ENCODE assay signal across 8 cellular contexts in the genomic region with DNA sequence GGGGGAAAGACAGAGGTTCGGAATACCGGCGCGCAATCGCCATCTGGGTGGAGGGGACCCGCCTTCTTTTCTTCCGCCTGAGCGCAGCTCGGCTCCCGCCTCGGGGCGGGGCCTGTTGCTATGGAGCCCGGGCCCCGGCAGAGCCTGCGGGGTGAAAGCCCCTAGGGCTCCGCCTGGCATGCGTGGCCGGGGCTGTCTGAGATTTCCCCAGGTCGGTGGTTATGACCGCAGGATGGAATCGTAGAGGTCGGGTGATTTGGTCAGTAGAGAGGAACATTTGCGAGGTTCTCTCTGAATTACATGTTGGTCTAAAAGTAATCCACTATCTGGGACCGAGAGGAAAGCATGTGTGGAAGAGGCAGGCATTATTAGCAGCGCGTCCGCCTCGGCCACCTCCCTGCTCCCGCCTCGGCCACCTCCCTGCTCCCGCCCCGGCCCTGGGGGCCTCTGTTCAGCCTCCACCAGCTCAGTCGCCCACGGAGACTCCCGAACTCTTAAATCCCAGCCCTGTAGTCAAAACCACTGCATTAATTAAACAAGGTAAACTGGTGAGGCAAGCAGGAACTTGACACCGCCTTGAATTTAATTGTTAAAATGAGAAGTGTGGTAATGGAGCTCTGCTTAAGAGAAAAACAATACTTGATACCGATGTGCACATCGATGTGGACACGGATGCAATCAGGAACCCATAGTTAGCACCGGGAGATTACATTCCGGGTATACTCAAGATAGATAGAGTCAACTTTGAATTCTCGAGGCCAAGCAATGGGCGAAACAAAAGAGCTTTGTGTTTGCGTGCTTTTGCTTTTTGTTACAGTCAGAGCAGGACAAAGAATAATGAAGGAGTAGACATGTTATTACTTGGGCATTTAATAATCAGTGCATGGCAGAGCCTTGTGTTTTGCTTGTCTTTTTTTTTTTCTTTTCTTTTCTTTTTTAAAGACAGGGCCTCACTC. TPM values are rescaled to one million over a fixed set of nuclear protein-coding genes. Genes with fewer than 3 reads are reported as not detected.
DNase-seq lines count a peak whose midpoint lies in the region; ATAC-seq and TF ChIP-seq lines count a peak whose summit lies in the region.

No MANE protein-coding gene starts in this region.

- H3K4me2 ChIP-seq in neural progenitor cell = peak overlapping the region; percentile 83

- H3K27me3 Mint-ChIP-seq in neural progenitor cell (ENCODE audit: insufficient read depth, low read depth) = no peaks in the 10 kb centered on the region

- H3K4me1 ChIP-seq in neural progenitor cell = peaks cover 29% of the 10 kb centered on the region

- H3K36me3 Mint-ChIP-seq in neural progenitor cell = peaks cover 19% of the 10 kb centered on the region

- no peaks in the 10 kb centered on the region for H4K20me1 ChIP-seq in neural progenitor cell (ENCODE audit: low read depth)

- peak overlapping the region; percentile 22 for H3K27ac ChIP-seq in neural progenitor cell

- H3K4me3 ChIP-seq in foreskin fibroblast (ENCODE audit: low read depth in 1 of 2, low read length in 2 of 2) (peak overlapping the region; percentile 58 to 59), neural progenitor cell (peak overlapping the region; percentile 52)

- H3F3A ChIP-seq in neural progenitor cell (ENCODE audit: low read depth) = peaks cover 27% of the 10 kb centered on the region

- ATAC-seq in GM21786 (IDR thresholded peaks at IDR 0.05; ENCODE audit: unreplicated experiment) = peak; percentile 96

- no peaks in the 10 kb centered on the region for H3K9me3 ChIP-seq in neural progenitor cell (ENCODE audit: low read depth)

- H2AFZ ChIP-seq in neural progenitor cell (replicated peaks) = peak overlapping the region; percentile 88

- no peaks in the 10 kb centered on the region for H3K36me3 ChIP-seq in neural progenitor cell

- peaks cover 61% of the 10 kb centered on the region for H3K4me1 Mint-ChIP-seq in neural progenitor cell

- H3K79me2 ChIP-seq in neural progenitor cell (ENCODE audit: low read depth) = no peaks in the 10 kb centered on the region

- H3K27me3 ChIP-seq in neural progenitor cell = no peaks in the 10 kb centered on the region

- peak overlapping the region; percentile 89 for H3K4me3 Mint-ChIP-seq in neural progenitor cell

- DNase-seq in DMS79 treated with DMSO at 0.1 percent for 48 hours (lab: John Stamatoyannopoulos, UW) (peak; percentile 60), KBM-7 (peak; percentile 89), SHP77 (lab: John Stamatoyannopoulos, UW) (peak; percentile 61 to 82), activated gamma-delta T cell treated with Interleukin-2 at 50 U/mL for 16 hours (peak; percentile 67), foreskin fibroblast (peak; percentile 69 to 91), neural progenitor cell (ENCODE audit: low spot score) (peak; percentile 96), stromal cell of bone marrow (ENCODE audit: low read depth) (peak; percentile 25)

- H3K9ac ChIP-seq in neural progenitor cell = no peak overlapping the region

- peak overlapping the region; percentile 98 for H3K27ac Mint-ChIP-seq in neural progenitor cell

- in situ Hi-C loops in KBM-7 (cut with MboI; ENCODE audit: low pct_unique_long_range_greater_than_20kb, low sequenced_read_pairs) = no loop called here

- no peak for TF ChIP-seq CTCF in foreskin fibroblast (IDR thresholded peaks at IDR 0.05; ENCODE audit: low read depth, low read length)
- TF ChIP-seq CTCF in neural progenitor cell (IDR thresholded peaks at IDR 0.05) = no peak

- no peaks in the 10 kb centered on the region for H3K9me3 Mint-ChIP-seq in neural progenitor cell

RNA-seq across cellular contexts. Expression of gene TRIM2, which starts 45.2 kb away (rescaled TPM):
- total RNA-seq in neural progenitor cell (ENCODE audit: low replicate concordance) = 87.6 and 90.2 TPM in 2 replicates

Comparison
In these comparisons a context has a peak if more than half of its experiments do, and no peak if none do; other contexts are left out.
1. Peak in every context shown above with its lines: DNase-seq, ATAC-seq, H3K4me3 ChIP-seq and H3K27ac ChIP-seq.
2. DNase-seq: peak in every context shown above with its lines; median percentile 96 in neural progenitor cell; 89 in KBM-7; 80 in foreskin fibroblast; 72 in SHP77; 67 in activated gamma-delta T cell treated with Interleukin-2 at 50 U/mL for 16 hours; 60 in DMS79 treated with DMSO at 0.1 percent for 48 hours; 25 in stromal cell of bone marrow.